30 cellular contexts compared by ENCODE assay signal in the genomic region with DNA sequence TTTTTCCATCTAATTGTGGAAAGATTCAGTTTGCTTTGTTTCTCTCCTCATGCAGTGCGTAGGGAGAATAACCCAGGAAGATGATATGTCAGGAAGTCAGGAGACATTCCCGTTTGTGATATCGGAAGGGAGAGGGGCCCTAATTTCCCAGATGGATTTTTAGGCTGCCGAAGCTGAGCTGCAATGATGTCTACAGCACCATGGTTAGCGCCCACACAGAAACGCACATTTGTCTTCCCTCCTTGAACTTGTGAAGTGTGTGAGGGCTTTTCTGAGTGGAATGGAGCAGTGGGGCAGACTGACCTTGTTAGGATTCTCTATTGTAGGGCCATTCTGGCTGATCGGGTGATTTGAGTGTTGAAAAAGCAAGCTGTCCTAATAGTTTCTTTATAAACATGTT.
DNase-seq lines count a peak whose midpoint lies in the region; ATAC-seq, FAIRE-seq and TF ChIP-seq lines count a peak whose summit lies in the region.
"Had no signal": no experiment of that assay in that cellular context is flagged by ENCODE, and none has a peak within 500 bp of the region (broad histone marks: within the 10 kb centered on the region; RNA-seq: fewer than 3 reads in every experiment).

No MANE protein-coding gene starts in this region.

- POLR2A ChIA-PET in A549 (lab: Yijun Ruan, JAX) (no interaction called here), HCT116 (lab: Charles Lee) (no interaction called here), Caco-2 (lab: Charles Lee) (no interaction called here)

- WGBS in A549 (ENCODE audit: missing lambda C conversion rate), result 80% methylated on average over 7 of the region's 7 CpGs
- 64 to 71% methylated on average over 7 of the region's 7 CpGs for WGBS in upper lobe of left lung, 2 donors
- WGBS in spleen, 5 donors, result 68 to 88% (median 84%) methylated on average over 7 of the region's 7 CpGs

- RAD21 ChIA-PET in HCT116 (lab: Charles Lee; ENCODE audit: low non-redundant PET in 1 of 2, low total read pairs in 2 of 2, uncharacterized antibody in 2 of 2, unreplicated experiment in 2 of 2), result no interaction called here

- intact Hi-C loops in HCT116 (cut with micrococcal nuclease), result no loop called here
- intact Hi-C loops in lower lobe of right lung (cut with DNase I), result no loop called here
- intact Hi-C loops in Caco-2 (cut with micrococcal nuclease; ENCODE audit: unreplicated experiment), result loop anchor here (10.0 kb wide), 1 partner anchor 187 kb away; no protein-coding TSS in a partner anchor
- intact Hi-C loops in spleen (cut with DNase I; ENCODE audit: low total_unique reads), result no loop called here

- H3K9me3 ChIP-seq in A549 (no peaks in the 10 kb centered on the region), HCT116 (ENCODE audit: control insufficient read depth in 1 of 2, insufficient read depth in 1 of 2, low read depth in 1 of 2, low read length in 2 of 2) (no peaks in the 10 kb centered on the region), lower lobe of right lung (no peaks in the 10 kb centered on the region), Caco-2 (no peaks in the 10 kb centered on the region), upper lobe of left lung (no peaks in the 10 kb centered on the region), spleen (no peaks in the 10 kb centered on the region)
- H3K9me3 ChIP-seq: neutrophil, SJSA1, tibial nerve had no signal

- H3K27ac Mint-ChIP-seq in Caco-2 (ENCODE audit: unreplicated experiment), result no peak overlapping the region
- H3K27ac Mint-ChIP-seq: activated naive CD8-positive, alpha-beta T cell treated with anti-CD3 and anti-CD28 coated beads, Interleukin-2, amount 50 U/mL, for 24 hours; T-helper 17 cell had no signal

- TF ChIP-seq CTCF in A549 (IDR thresholded peaks at IDR 0.05), result no peak
- TF ChIP-seq CTCF in HCT116 (IDR thresholded peaks at IDR 0.05 in 2 of 3, conservative IDR thresholded peaks at IDR 0.05 in 1 of 3; ENCODE audit: borderline replicate concordance in 1 of 3, insufficient read depth in 1 of 3, low read depth in 2 of 3, low read length in 2 of 3), result no peak
- TF ChIP-seq CTCF in choroid plexus epithelial cell (conservative IDR thresholded peaks at IDR 0.05; ENCODE audit: low read depth, low read length), result no peak
- no peak for TF ChIP-seq CTCF in lower lobe of right lung (IDR thresholded peaks at IDR 0.05)
- no peak for TF ChIP-seq CTCF in Caco-2 (IDR thresholded peaks at IDR 0.05; ENCODE audit: insufficient read depth in 1 of 2, low read depth in 1 of 2, low read length in 1 of 2, severe bottlenecking in 1 of 2, unreplicated experiment in 1 of 2)
- TF ChIP-seq CTCF in upper lobe of left lung (IDR thresholded peaks at IDR 0.05), result no peak
- TF ChIP-seq CTCF in spleen (IDR thresholded peaks at IDR 0.05 in 8 of 11, conservative IDR thresholded peaks at IDR 0.05 in 3 of 11), result no peak

- no peaks in the 10 kb centered on the region for H3K36me3 Mint-ChIP-seq in Caco-2 (ENCODE audit: insufficient read depth, unreplicated experiment)
- H3K36me3 Mint-ChIP-seq: IgD-negative memory B cell had no signal

- H3K79me2 ChIP-seq in HCT116 (ENCODE audit: insufficient read depth, low read length), result no peaks in the 10 kb centered on the region

- H3K9me3 Mint-ChIP-seq in Caco-2 (ENCODE audit: unreplicated experiment), result no peaks in the 10 kb centered on the region

- no peak overlapping the region for H2AFZ ChIP-seq in HCT116 (ENCODE audit: low read depth, low read length, poor library complexity, severe bottlenecking)

- ATAC-seq in A549, result no peak
- no peak for ATAC-seq in HCT116
- ATAC-seq in lower lobe of right lung, result no peak
- ATAC-seq in upper lobe of left lung (ENCODE audit: low FRiP score in 2 of 2), result no peak
- ATAC-seq: activated naive CD8-positive, alpha-beta T cell treated with anti-CD3 and anti-CD28 coated beads, Interleukin-2, amount 50 U/mL, for 24 hours; T-helper 17 cell had no signal

- TF ChIP-seq RAD21 in A549 (conservative IDR thresholded peaks at IDR 0.05 in 1 of 2, IDR thresholded peaks at IDR 0.05 in 1 of 2) (no peak), HCT116 (IDR thresholded peaks at IDR 0.05; ENCODE audit: low read depth) (no peak)

- DNase-seq in A549 (ENCODE audit: low read depth in 1 of 2, low spot score in 1 of 2) (no peak), HCT116 (ENCODE audit: low read depth, low spot score) (no peak), choroid plexus epithelial cell (ENCODE audit: low read depth) (peak; percentile 38), lower lobe of right lung (no peak), Caco-2 (no peak), upper lobe of left lung (no peak), spleen (no peak)
- no peak for DNase-seq in activated CD8-positive, alpha-beta memory T cell treated with anti-CD3 and anti-CD28 coated beads, Interleukin-2, amount 50 U/mL, for 48 hours
- DNase-seq: activated CD4-positive, alpha-beta T cell treated with anti-CD3 and anti-CD28 coated beads, Interleukin-2, amount 50 U/mL, for 4 hours; activated effector memory CD4-positive, alpha-beta T cell treated with anti-CD3 and anti-CD28 coated beads, Interleukin-2, amount 50 U/mL, for 16 hours; activated naive CD8-positive, alpha-beta T cell treated with anti-CD3 and anti-CD28 coated beads, Interleukin-2, amount 50 U/mL, for 24 hours; dermis blood vessel endothelial cell; EL; NCI-H2107; NCI-H510A; stimulated activated CD4-positive, alpha-beta T cell treated with anti-CD3 and anti-CD28 coated beads, Interleukin-4, amount 100 ng/mL, for 24 hours; stimulated activated naive CD4-positive, alpha-beta T cell treated with Interleukin-2 at 50 U/mL for 16 hours; T-helper 17 cell had no signal

- no peaks in the 10 kb centered on the region for H3K4me1 ChIP-seq in A549
- H3K4me1 ChIP-seq in HCT116 (ENCODE audit: control insufficient read depth in 1 of 2, insufficient read depth in 2 of 2, low read length in 2 of 2), result no peaks in the 10 kb centered on the region
- no peaks in the 10 kb centered on the region for H3K4me1 ChIP-seq in lower lobe of right lung
- no peaks in the 10 kb centered on the region for H3K4me1 ChIP-seq in Caco-2
- no peaks in the 10 kb centered on the region for H3K4me1 ChIP-seq in upper lobe of left lung
- peaks cover 0 to 19% (median 0%) of the 10 kb centered on the region in 6 donors for H3K4me1 ChIP-seq in spleen
- H3K4me1 ChIP-seq: SJSA1 had no signal

- H3K27ac ChIP-seq in A549 (no peak overlapping the region), HCT116 (ENCODE audit: low read depth, low read length) (no peak overlapping the region), lower lobe of right lung (peak overlapping the region; percentile 18), upper lobe of left lung (no peak overlapping the region), spleen (no peak overlapping the region)
- H3K27ac ChIP-seq: C4-2B, neutrophil, SJSA1, VCaP had no signal

- no peak for TF ChIP-seq POLR2A in A549 (IDR thresholded peaks at IDR 0.05; ENCODE audit: low read length)
- TF ChIP-seq POLR2A in HCT116 (IDR thresholded peaks at IDR 0.05; ENCODE audit: borderline replicate concordance, extremely low read depth, insufficient read depth, insufficient read length), result no peak
- TF ChIP-seq POLR2A in upper lobe of left lung (IDR thresholded peaks at IDR 0.05), result no peak
- TF ChIP-seq POLR2A in spleen (IDR thresholded peaks at IDR 0.05), result no peak

- BruUV-seq in HCT116 (replicated peaks; lab: Mats Ljungman, UMichigan), result no TSS peak
- no TSS peak for BruUV-seq in Caco-2 (replicated peaks; lab: Mats Ljungman, UMichigan)

- no peaks in the 10 kb centered on the region for H3K27me3 ChIP-seq in HCT116 (ENCODE audit: insufficient read depth, low read length)
- H3K27me3 ChIP-seq in lower lobe of right lung (ENCODE audit: low read depth), result no peaks in the 10 kb centered on the region
- H3K27me3 ChIP-seq in Caco-2 (replicated peaks; ENCODE audit: control insufficient read depth, insufficient read depth, low read length), result no peaks in the 10 kb centered on the region
- no peaks in the 10 kb centered on the region for H3K27me3 ChIP-seq in upper lobe of left lung
- no peaks in the 10 kb centered on the region for H3K27me3 ChIP-seq in spleen (replicated peaks in 1 of 7)
- H3K27me3 ChIP-seq: neutrophil, tibial nerve had no signal

- no peak overlapping the region for H3K9ac ChIP-seq in HCT116 (ENCODE audit: low read length)

- no peak for FAIRE-seq in A549 (lab: Jason Lieb, UNC)
- FAIRE-seq: bronchial epithelial cell, D721Med, endothelial cell of umbilical vein, H54, RCC 7860 had no signal

- H3K4me1 Mint-ChIP-seq in Caco-2 (ENCODE audit: low read depth, unreplicated experiment), result no peaks in the 10 kb centered on the region

- no peak overlapping the region for H3K4me2 ChIP-seq in A549
- H3K4me2 ChIP-seq in HCT116 (ENCODE audit: low read length), result no peak overlapping the region

- TF ChIP-seq EP300 in A549 (IDR thresholded peaks at IDR 0.05) (no peak), upper lobe of left lung (IDR thresholded peaks at IDR 0.05) (no peak)

- H3K27me3 Mint-ChIP-seq in Caco-2 (ENCODE audit: insufficient read depth, unreplicated experiment), result no peaks in the 10 kb centered on the region
- H3K27me3 Mint-ChIP-seq: activated naive CD8-positive, alpha-beta T cell treated with anti-CD3 and anti-CD28 coated beads, Interleukin-2, amount 50 U/mL, for 24 hours; T-helper 17 cell had no signal

- CTCF ChIA-PET in A549 (lab: Yijun Ruan, JAX) (no interaction called here), HCT116 (lab: Charles Lee) (no interaction called here), Caco-2 (lab: Charles Lee) (no interaction called here)

- H3K9me2 ChIP-seq in HCT116 (ENCODE audit: insufficient read depth), result no peaks in the 10 kb centered on the region

- no peaks in the 10 kb centered on the region for H3K36me3 ChIP-seq in HCT116 (ENCODE audit: control insufficient read depth in 1 of 2, insufficient read depth in 2 of 2, low read length in 2 of 2)
- no peaks in the 10 kb centered on the region for H3K36me3 ChIP-seq in lower lobe of right lung
- H3K36me3 ChIP-seq in Caco-2 (ENCODE audit: control insufficient read depth, insufficient read depth, low read length), result no peaks in the 10 kb centered on the region
- no peaks in the 10 kb centered on the region for H3K36me3 ChIP-seq in upper lobe of left lung
- no peaks in the 10 kb centered on the region for H3K36me3 ChIP-seq in spleen
- H3K36me3 ChIP-seq: neutrophil, SJSA1, tibial nerve had no signal

- no peaks in the 10 kb centered on the region for H4K20me1 ChIP-seq in HCT116 (ENCODE audit: insufficient read depth)

- H3K4me3 ChIP-seq in A549 (no peak overlapping the region), HCT116 (replicated peaks in 1 of 2; ENCODE audit: low read depth in 1 of 2, low read length in 2 of 2) (no peak overlapping the region), choroid plexus epithelial cell (ENCODE audit: low read depth, low read length) (no peak overlapping the region), lower lobe of right lung (no peak overlapping the region), Caco-2 (ENCODE audit: low read depth, low read length) (no peak overlapping the region), upper lobe of left lung (no peak overlapping the region), spleen (no peak overlapping the region)
- H3K4me3 ChIP-seq: lung, SJSA1, tibial nerve had no signal

- H3K4me3 Mint-ChIP-seq in Caco-2 (ENCODE audit: unreplicated experiment), result no peak overlapping the region
- H3K4me3 Mint-ChIP-seq: activated naive CD8-positive, alpha-beta T cell treated with anti-CD3 and anti-CD28 coated beads, Interleukin-2, amount 50 U/mL, for 24 hours; IgD-negative memory B cell; T-helper 17 cell had no signal

TF ChIP-seq in A549, 52 proteins besides CTCF, POLR2A, EP300 and RAD21 (continues in another document):
- TF ChIP-seq BHLHE40 (IDR thresholded peaks at IDR 0.05; ENCODE audit: low read depth, low read length), result no peak
